18 cellular contexts compared by ENCODE assay signal in the genomic region with DNA sequence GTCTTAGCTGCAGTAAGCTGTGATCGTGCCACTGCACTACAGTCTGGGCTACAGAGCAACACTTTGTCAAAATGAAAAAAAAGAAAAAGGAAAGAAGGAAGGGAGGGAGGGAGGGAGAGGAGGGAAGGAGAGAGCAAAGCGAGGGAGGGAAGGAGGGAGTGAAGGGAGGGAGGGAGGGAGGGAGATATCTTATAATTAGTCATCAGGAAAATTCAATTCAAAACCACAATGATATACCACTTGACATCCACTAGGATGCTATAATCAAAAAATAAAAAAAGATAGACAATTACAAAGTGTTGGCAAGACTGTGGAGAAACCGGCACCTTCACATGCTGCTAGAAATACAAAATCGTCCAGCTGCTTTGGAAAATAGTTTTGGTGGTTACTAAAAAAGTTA.
DNase-seq lines count a peak whose midpoint lies in the region; ATAC-seq lines count a peak whose summit lies in the region.
"Had no signal": no experiment of that assay in that cellular context is flagged by ENCODE, and none has a peak within 500 bp of the region (broad histone marks: within the 10 kb centered on the region; RNA-seq: fewer than 3 reads in every experiment).

No MANE protein-coding gene starts in this region.

- no peak overlapping the region for H2AK5ac ChIP-seq in mesendoderm (ENCODE audit: low read length)

- H3K4ac ChIP-seq in mesendoderm (ENCODE audit: low read depth, low read length), result no peak overlapping the region

- no peaks in the 10 kb centered on the region for H3K27me3 Mint-ChIP-seq in memory B cell

- H3K56ac ChIP-seq in mesendoderm (ENCODE audit: low read length), result no peak overlapping the region

- ATAC-seq in memory B cell (ENCODE audit: low read depth), result no peak

- H4K5ac ChIP-seq in mesendoderm (ENCODE audit: low read length), result no peak overlapping the region

- no peak overlapping the region for H2BK120ac ChIP-seq in mesendoderm (ENCODE audit: low read depth, low read length)

- no peak overlapping the region for H3K23ac ChIP-seq in mesendoderm (ENCODE audit: low read length)

- H3K4me1 Mint-ChIP-seq in memory B cell, result peaks cover 37% of the 10 kb centered on the region

- H3K27ac Mint-ChIP-seq in memory B cell, result peak overlapping the region; percentile 20
- H3K27ac Mint-ChIP-seq: HFFc6 had no signal

- DNase-seq in EH (ENCODE audit: low read depth) (peak; percentile 21), LHCN-M2 (ENCODE audit: low read depth) (peak; percentile 20), amniotic epithelial cell (ENCODE audit: low read depth) (peak; percentile 55), memory B cell (ENCODE audit: low spot score in 2 of 2) (no peak), NCI-H1694 (lab: John Stamatoyannopoulos, UW) (no peak), GM19238 (ENCODE audit: insufficient read length, low spot score) (no peak), mesendoderm (no peak)
- DNase-seq: COR-L47, DMS 273 treated with DMSO at 0.1 percent for 48 hours, DND-41, GF-D8, HFFc6, MG63, NCI-H1048, NCI-H1436, NCI-H2029, NCI-H526, PC-9 had no signal

- H3K4me1 ChIP-seq in mesendoderm (ENCODE audit: control insufficient read depth, low read depth, low read length), result no peaks in the 10 kb centered on the region

- H3K4me3 Mint-ChIP-seq in memory B cell, result no peak overlapping the region
- H3K4me3 Mint-ChIP-seq: HFFc6 had no signal

- H3K4me3 ChIP-seq in mesendoderm (ENCODE audit: low read length), result no peak overlapping the region
- H3K4me3 ChIP-seq: MG63, PC-9 had no signal

- H3K27me3 ChIP-seq in mesendoderm (ENCODE audit: insufficient read depth, low read length, poor library complexity), result no peaks in the 10 kb centered on the region
- H3K27me3 ChIP-seq: MG63 had no signal

- H3K9ac ChIP-seq in mesendoderm (ENCODE audit: low read length), result no peak overlapping the region

- no CpG with 5 or more reads among the region's 4 CpGs for WGBS in mesendoderm (ENCODE audit: extremely low coverage, insufficient coverage, low lambda C conversion rate)

- H4K8ac ChIP-seq in mesendoderm (ENCODE audit: low read depth, low read length), result no peak overlapping the region

- no peaks in the 10 kb centered on the region for H3K36me3 ChIP-seq in mesendoderm (ENCODE audit: control insufficient read depth, insufficient read depth, low read length)

- peaks cover 3% of the 10 kb centered on the region for H3K36me3 Mint-ChIP-seq in memory B cell

- no peaks in the 10 kb centered on the region for H3K9me3 Mint-ChIP-seq in memory B cell
- H3K9me3 Mint-ChIP-seq: HFFc6 had no signal

- no peak overlapping the region for H2BK5ac ChIP-seq in mesendoderm (ENCODE audit: low read length)

- H3K79me1 ChIP-seq in mesendoderm (ENCODE audit: low read length), result no peaks in the 10 kb centered on the region

- H3K27ac ChIP-seq in mesendoderm (ENCODE audit: low read depth, low read length), result no peak overlapping the region
- H3K27ac ChIP-seq: PC-9 had no signal

- H3K4me2 ChIP-seq in mesendoderm (ENCODE audit: low read length), result no peak overlapping the region
- H3K4me2 ChIP-seq: PC-9 had no signal

- no peaks in the 10 kb centered on the region for H3K79me2 ChIP-seq in mesendoderm (ENCODE audit: control insufficient read depth, insufficient read depth, low read length)

- H3K18ac ChIP-seq in mesendoderm (ENCODE audit: low read length), result no peak overlapping the region

- no peak overlapping the region for H2BK15ac ChIP-seq in mesendoderm (replicated peaks; ENCODE audit: low read depth)

Comparison
In these comparisons a context has a peak if more than half of its experiments do, and no peak if none do; other contexts are left out.
1. DNase-seq: peak in EH (single experiment), LHCN-M2 (single experiment) and amniotic epithelial cell (single experiment); none in memory B cell (0 of 2), NCI-H1694 (single experiment), GM19238 (single experiment) and mesendoderm (single experiment).